12 cellular contexts compared by ENCODE assay signal in the genomic region with DNA sequence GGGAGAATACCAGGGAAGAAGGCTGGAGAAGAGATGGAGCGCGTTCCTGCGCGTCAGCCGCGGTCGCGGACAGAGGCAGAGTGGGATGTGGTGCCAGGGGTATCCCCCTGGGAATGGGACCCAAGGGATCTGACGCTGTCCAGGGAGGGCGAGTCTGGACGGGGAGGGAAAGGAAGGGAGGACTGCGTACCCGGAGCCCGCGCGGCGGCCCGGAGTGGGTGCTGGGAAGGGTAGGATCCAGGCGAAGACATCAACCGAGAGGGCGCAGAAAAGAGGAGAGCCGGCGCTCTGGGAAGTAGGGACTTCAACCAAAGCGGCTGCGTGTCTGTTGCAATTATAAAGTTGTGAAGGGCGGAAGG. TPM values are rescaled to one million over a fixed set of nuclear protein-coding genes. Genes with fewer than 3 reads are reported as not detected.
DNase-seq lines count a peak whose midpoint lies in the region; ATAC-seq and TF ChIP-seq lines count a peak whose summit lies in the region.
"Had no signal": no experiment of that assay in that cellular context is flagged by ENCODE, and none has a peak within 500 bp of the region (broad histone marks: within the 10 kb centered on the region; RNA-seq: fewer than 3 reads in every experiment).

No MANE protein-coding gene starts in this region.

- TF ChIP-seq CTCF in SK-N-SH (IDR thresholded peaks at IDR 0.05) (no peak), foreskin fibroblast (IDR thresholded peaks at IDR 0.05; ENCODE audit: low read depth, low read length) (no peak)

- no peak for TF ChIP-seq RAD21 in SK-N-SH (IDR thresholded peaks at IDR 0.05; ENCODE audit: low read length)

- H3F3A ChIP-seq in SK-N-SH (replicated peaks; ENCODE audit: insufficient read depth), result no peaks in the 10 kb centered on the region

- CTCF ChIA-PET in SK-N-SH (lab: Yijun Ruan, JAX), result interaction anchor here (1.4 to 1.9 kb wide), 3 partner anchors 9 to 275 kb away, joined by 4 to 6 read pairs (median 5); no protein-coding TSS in a partner anchor

- no peaks in the 10 kb centered on the region for H4K20me1 ChIP-seq in SK-N-SH (ENCODE audit: insufficient read depth)

- intact Hi-C loops in posterior vena cava (cut with DNase I), result no loop called here

- POLR2A ChIA-PET in SK-N-SH (lab: Yijun Ruan, JAX), result no interaction called here

- peak; percentile 9 for DNase-seq in EH (ENCODE audit: low read depth)
- peak; percentile 63 for DNase-seq in SK-N-SH
- peak; percentile 9 to 41 for DNase-seq in foreskin fibroblast
- DNase-seq in posterior vena cava (ENCODE audit: low spot score), result peak; percentile 68
- DNase-seq in GM19240 (ENCODE audit: insufficient read length, low spot score), result no peak
- DNase-seq in middle frontal gyrus (ENCODE audit: extremely low spot score, low spot score), result no peak
- DNase-seq: KG1; stimulated activated CD4-positive, alpha-beta T cell treated with anti-CD3 and anti-CD28 coated beads, Interleukin-2, amount 100 ng/mL, for 24 hours had no signal

- H3K27me3 ChIP-seq in SK-N-SH (ENCODE audit: insufficient read depth), result no peaks in the 10 kb centered on the region

- H3K4me3 ChIP-seq in SK-N-SH (ENCODE audit: low read depth in 2 of 2, low read length in 1 of 2) (peak overlapping the region; percentile 49 to 68), foreskin fibroblast (ENCODE audit: low read depth in 1 of 2, low read length in 2 of 2) (peak overlapping the region; percentile 38 to 41)

- peak overlapping the region; percentile 82; the same call in 1 of the 2 replicates for H2AFZ ChIP-seq in SK-N-SH (ENCODE audit: low read depth)

- H3K36me3 ChIP-seq in SK-N-SH (replicated peaks in 1 of 2; ENCODE audit: control insufficient read depth in 1 of 2, insufficient read depth in 2 of 2, low read length in 1 of 2), result no peaks in the 10 kb centered on the region

- peak overlapping the region; percentile 23; the same call in 1 of the 2 replicates for H3K9ac ChIP-seq in SK-N-SH

- H3K27ac ChIP-seq in SK-N-SH (ENCODE audit: low read depth in 2 of 2, low read length in 1 of 2), result no peak overlapping the region

- no peak for TF ChIP-seq EP300 in SK-N-SH (IDR thresholded peaks at IDR 0.05; ENCODE audit: borderline replicate concordance in 1 of 2, low read depth in 1 of 2, low read length in 1 of 2)

- H3K79me2 ChIP-seq in SK-N-SH (ENCODE audit: insufficient read depth), result no peaks in the 10 kb centered on the region

- ATAC-seq in HG02610 (IDR thresholded peaks at IDR 0.05; ENCODE audit: unreplicated experiment), result no peak
- no peak for ATAC-seq in HG03520 (IDR thresholded peaks at IDR 0.05; ENCODE audit: unreplicated experiment)
- ATAC-seq: activated T-helper 17 cell treated with anti-CD3 and anti-CD28 coated beads, Interleukin-2, amount 50 U/mL, for 72 hours had no signal

- no peaks in the 10 kb centered on the region for H3K9me2 ChIP-seq in SK-N-SH

- H3K4me1 ChIP-seq in SK-N-SH (ENCODE audit: control insufficient read depth in 1 of 2, insufficient read depth in 2 of 2, low read depth in 1 of 2, low read length in 1 of 2), result peaks cover 5 to 16% of the 10 kb centered on the region in 2 experiments; a peak in 1 of 4 replicates

- H3K4me2 ChIP-seq in SK-N-SH, result peak overlapping the region; percentile 86

- H3K9me3 ChIP-seq in SK-N-SH, result no peaks in the 10 kb centered on the region

- 10% methylated on average over 24 of the region's 26 CpGs for WGBS in SK-N-SH (ENCODE audit: low lambda C conversion rate)

TF ChIP-seq in SK-N-SH, 30 proteins besides CTCF, POLR2A, EP300 and RAD21:
- TF ChIP-seq YY1 (IDR thresholded peaks at IDR 0.05; ENCODE audit: low read depth) (no peak), RFX5 (IDR thresholded peaks at IDR 0.05; ENCODE audit: low read length) (no peak), RXRA (IDR thresholded peaks at IDR 0.05; ENCODE audit: borderline replicate concordance, low read depth) (no peak), EZH2phosphoT487 (IDR thresholded peaks at IDR 0.05; ENCODE audit: borderline replicate concordance, low read depth) (no peak), GATA2 (CRISPR knock-in tag; IDR thresholded peaks at IDR 0.05) (no peak), MXI1 (IDR thresholded peaks at IDR 0.05; ENCODE audit: low read depth, low read length) (no peak), TCF12 (IDR thresholded peaks at IDR 0.05) (no peak), FOSL2 (IDR thresholded peaks at IDR 0.05; ENCODE audit: borderline replicate concordance, low read depth) (no peak), POLR2AphosphoS5 (IDR thresholded peaks at IDR 0.05; ENCODE audit: low read depth, low read length) (no peak), CHD2 (IDR thresholded peaks at IDR 0.05; ENCODE audit: low read length, partially characterized antibody) (no peak), GABPA (IDR thresholded peaks at IDR 0.05; ENCODE audit: low read depth) (no peak)
- TF ChIP-seq, protein P1, sequence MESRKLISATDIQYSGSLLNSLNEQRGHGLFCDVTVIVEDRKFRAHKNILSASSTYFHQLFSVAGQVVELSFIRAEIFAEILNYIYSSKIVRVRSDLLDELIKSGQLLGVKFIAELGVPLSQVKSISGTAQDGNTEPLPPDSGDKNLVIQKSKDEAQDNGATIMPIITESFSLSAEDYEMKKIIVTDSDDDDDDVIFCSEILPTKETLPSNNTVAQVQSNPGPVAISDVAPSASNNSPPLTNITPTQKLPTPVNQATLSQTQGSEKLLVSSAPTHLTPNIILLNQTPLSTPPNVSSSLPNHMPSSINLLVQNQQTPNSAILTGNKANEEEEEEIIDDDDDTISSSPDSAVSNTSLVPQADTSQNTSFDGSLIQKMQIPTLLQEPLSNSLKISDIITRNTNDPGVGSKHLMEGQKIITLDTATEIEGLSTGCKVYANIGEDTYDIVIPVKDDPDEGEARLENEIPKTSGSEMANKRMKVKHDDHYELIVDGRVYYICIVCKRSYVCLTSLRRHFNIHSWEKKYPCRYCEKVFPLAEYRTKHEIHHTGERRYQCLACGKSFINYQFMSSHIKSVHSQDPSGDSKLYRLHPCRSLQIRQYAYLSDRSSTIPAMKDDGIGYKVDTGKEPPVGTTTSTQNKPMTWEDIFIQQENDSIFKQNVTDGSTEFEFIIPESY (IDR thresholded peaks at IDR 0.05; ENCODE audit: borderline replicate concordance, low read depth), result no peak

RNA-seq across cellular contexts. Expression of a gene that starts 0.7 kb away (rescaled TPM):
- 0.36 and 0.49 TPM in 2 replicates for polyA plus RNA-seq in SK-N-SH (2012; rRNA removed)
- 0.51 and 0.56 TPM in 2 replicates for polyA plus RNA-seq in SK-N-SH (2012; cell fraction: cytosol; rRNA removed)
- polyA plus RNA-seq in SK-N-SH (2012; cell fraction: nucleus; rRNA removed), result 0.38 and 0.77 TPM in 2 replicates
- total RNA-seq in posterior vena cava, result not detected
- total RNA-seq: activated T-helper 17 cell treated with anti-CD3 and anti-CD28 coated beads, Interleukin-2, amount 50 U/mL, for 72 hours; SK-MEL-5 had no signal

Comparison
In these comparisons a context has a peak if more than half of its experiments do, and no peak if none do; other contexts are left out.
1. DNase-seq: peak in EH (single experiment), SK-N-SH (single experiment), foreskin fibroblast (2 of 2) and posterior vena cava (single experiment); none in GM19240 (single experiment) and middle frontal gyrus (single experiment).